ENCODE assay signal across 9 cellular contexts in genomic region chr5:145762833-145763232, GRCh38.
"Had no signal": no experiment of that assay in that cellular context is flagged by ENCODE, and none has a peak within 500 bp of the region (broad histone marks: within the 10 kb centered on the region; RNA-seq: fewer than 3 reads in every experiment).

No MANE protein-coding gene starts in this region.

- H3K27ac ChIP-seq: GM23248 had no signal

- H3K27ac Mint-ChIP-seq: GM23338, HFFc6 had no signal

- ATAC-seq: GM23338, HCT116 had no signal

- H3K9me3 ChIP-seq: HAP-1 had no signal

- H3K4me3 ChIP-seq: GM23248, GM23338, HAP-1 had no signal

- H3K36me3 ChIP-seq: HAP-1 had no signal

- DNase-seq: GM23248, GOT3, H7, H9, HCEC 1CT, HFFc6 had no signal

- H3K9me3 Mint-ChIP-seq: HFFc6 had no signal

- H3K4me3 Mint-ChIP-seq: GM23338, H9, HFFc6 had no signal

- H3K4me1 Mint-ChIP-seq: GM23338, H9 had no signal
